ENCODE assay signal across 19 cellular contexts in genomic region chr22:31973739-31974138, GRCh38. TPM values are rescaled to one million over a fixed set of nuclear protein-coding genes. Genes with fewer than 3 reads are reported as not detected.
DNase-seq lines count a peak whose midpoint lies in the region; ATAC-seq, FAIRE-seq and TF ChIP-seq lines count a peak whose summit lies in the region.
"Had no signal": no experiment of that assay in that cellular context is flagged by ENCODE, and none has a peak within 500 bp of the region (broad histone marks: within the 10 kb centered on the region; RNA-seq: fewer than 3 reads in every experiment).

No MANE protein-coding gene starts in this region.

- in situ Hi-C loops in HepG2 (cut with HindIII; ENCODE audit: extremely low pct_ligation_motif_present, low pct_unique_long_range_greater_than_20kb), result loop anchor here (5.0 to 25.0 kb wide), 3 partner anchors 291 to 411 kb away; no protein-coding TSS in a partner anchor
- in situ Hi-C loops in brain microvascular endothelial cell (cut with HindIII; ENCODE audit: low pct_ligation_motif_present, low sequenced_read_pairs), result no loop called here

- no peak for TF ChIP-seq EP300 in HepG2 (IDR thresholded peaks at IDR 0.05; ENCODE audit: low read depth in 2 of 2, low read length in 2 of 2)
- no peak for TF ChIP-seq EP300 in HepG2 (CRISPR knock-in tag; IDR thresholded peaks at IDR 0.05; ENCODE audit: borderline replicate concordance)

- H3K4me1 ChIP-seq in liver (ENCODE audit: control insufficient read depth in 4 of 4, insufficient read depth in 4 of 4, low read length in 3 of 4) (peaks cover 3 to 18% (median 12%) of the 10 kb centered on the region in 4 donors), HepG2 (ENCODE audit: insufficient read depth, low read length) (peaks cover 27% of the 10 kb centered on the region), right lobe of liver (peaks cover 0 to 16% (median 2%) of the 10 kb centered on the region in 4 donors), aorta (ENCODE audit: control insufficient read depth in 1 of 2, insufficient read depth in 2 of 2, low read length in 2 of 2) (no peaks in the 10 kb centered on the region)
- H3K4me1 ChIP-seq: SJCRH30 had no signal

- H4K20me1 ChIP-seq in HepG2 (ENCODE audit: insufficient read depth, low read length), result no peaks in the 10 kb centered on the region

- H3K9ac ChIP-seq in liver (ENCODE audit: low read depth in 1 of 2, low read length in 2 of 2) (no peak overlapping the region), HepG2 (ENCODE audit: insufficient read depth, low read depth, low read length) (no peak overlapping the region)

- TF ChIP-seq CTCF in liver (IDR thresholded peaks at IDR 0.05; ENCODE audit: low read depth, low read length, missing input control) (no peak), HepG2 (CRISPR knock-in tag; IDR thresholded peaks at IDR 0.05) (no peak), epithelial cell of proximal tubule (conservative IDR thresholded peaks at IDR 0.05; ENCODE audit: low read depth, low read length) (no peak), right lobe of liver (IDR thresholded peaks at IDR 0.05) (no peak), brain microvascular endothelial cell (IDR thresholded peaks at IDR 0.05; ENCODE audit: low read depth, low read length, missing control alignments) (no peak)

- no peaks in the 10 kb centered on the region for H3K79me2 ChIP-seq in HepG2 (ENCODE audit: insufficient read depth, low read length)

- TF ChIP-seq POLR2A in HepG2 (IDR thresholded peaks at IDR 0.05; ENCODE audit: insufficient read depth in 1 of 2, low read depth in 2 of 2, low read length in 2 of 2), result no peak
- TF ChIP-seq POLR2A in right lobe of liver (IDR thresholded peaks at IDR 0.05), result no peak

- DNase-seq in HepG2 (ENCODE audit: low spot score), result no peak
- peak; percentile 61 for DNase-seq in epithelial cell of proximal tubule (ENCODE audit: low read depth)
- DNase-seq in right lobe of liver, result peak; percentile 87 to 91 (median 90)
- no peak for DNase-seq in islet precursor cell
- DNase-seq in aorta, result no peak
- DNase-seq in brain microvascular endothelial cell, result no peak
- DNase-seq: COR-L47, DMS53, H9, NCI-H1417, NCI-H1930, NCI-H2171, NCI-H82, SJCRH30 had no signal

- H3K27me3 ChIP-seq in liver (ENCODE audit: control insufficient read depth in 4 of 4, insufficient read depth in 4 of 4, low read length in 3 of 4) (no peaks in the 10 kb centered on the region), HepG2 (ENCODE audit: control insufficient read depth in 1 of 2, insufficient read depth in 2 of 2, low read length in 2 of 2) (peaks cover 0 to 7% of the 10 kb centered on the region in 2 experiments; a peak in 3 of 5 replicates), right lobe of liver (no peaks in the 10 kb centered on the region), aorta (ENCODE audit: control insufficient read depth in 1 of 2, insufficient read depth in 2 of 2, low read length in 1 of 2) (no peaks in the 10 kb centered on the region), brain microvascular endothelial cell (replicated peaks) (no peaks in the 10 kb centered on the region)
- H3K27me3 ChIP-seq: SJCRH30 had no signal

- H3K36me3 ChIP-seq in liver (ENCODE audit: control insufficient read depth in 4 of 4, insufficient read depth in 3 of 4, low read depth in 1 of 4, low read length in 3 of 4) (no peaks in the 10 kb centered on the region), HepG2 (replicated peaks in 1 of 2; ENCODE audit: control insufficient read depth in 1 of 2, insufficient read depth in 2 of 2, low read length in 2 of 2) (no peaks in the 10 kb centered on the region), right lobe of liver (no peaks in the 10 kb centered on the region), aorta (ENCODE audit: control insufficient read depth in 1 of 2, insufficient read depth in 2 of 2, low read length in 1 of 2) (no peaks in the 10 kb centered on the region), brain microvascular endothelial cell (replicated peaks) (no peaks in the 10 kb centered on the region)
- H3K36me3 ChIP-seq: SJCRH30 had no signal

- no peak for ATAC-seq in HepG2
- peak; percentile 61 to 78 (median 78) for ATAC-seq in right lobe of liver
- ATAC-seq in GM21360 (IDR thresholded peaks at IDR 0.05; ENCODE audit: unreplicated experiment), result no peak
- no peak for ATAC-seq in aorta (ENCODE audit: low FRiP score)
- ATAC-seq: GM12878 had no signal

- H3K4me3 ChIP-seq in liver (ENCODE audit: low read depth in 1 of 3, low read length in 3 of 3) (no peak overlapping the region), HepG2 (replicated peaks in 1 of 3; ENCODE audit: insufficient read depth in 1 of 3, low read depth in 2 of 3, low read length in 3 of 3) (no peak overlapping the region), epithelial cell of proximal tubule (ENCODE audit: low read depth, low read length) (no peak overlapping the region), right lobe of liver (peak overlapping the region in 2 of 3 donors; percentile 32 to 35), aorta (ENCODE audit: low read length in 2 of 2) (no peak overlapping the region), brain microvascular endothelial cell (ENCODE audit: low read depth, low read length) (no peak overlapping the region)
- H3K4me3 ChIP-seq: GM12878, SJCRH30 had no signal

- TF ChIP-seq RAD21 in liver (IDR thresholded peaks at IDR 0.05) (peak in 1 of 2 donors; percentile 10), HepG2 (CRISPR knock-in tag; IDR thresholded peaks at IDR 0.05) (no peak)

- H3K27ac ChIP-seq in liver (ENCODE audit: low read depth in 1 of 2, low read length in 2 of 2) (peak overlapping the region; percentile 68 to 80), HepG2 (ENCODE audit: extremely low read length, insufficient read depth, low read length) (no peak overlapping the region), right lobe of liver (peak overlapping the region; percentile 50 to 80 (median 80)), aorta (ENCODE audit: low read depth in 1 of 2, low read length in 2 of 2) (no peak overlapping the region), brain microvascular endothelial cell (no peak overlapping the region)
- H3K27ac ChIP-seq: C4-2B, SJCRH30 had no signal

- POLR2A ChIA-PET in HepG2 (lab: Yijun Ruan, JAX), result interaction anchor here (2.0 kb wide), 1 partner anchor 312 kb away, joined by 7 read pairs; the partner anchor contains the start of gene PISD

- 22% methylated on average over 5 of the region's 5 CpGs for WGBS in liver
- 6% methylated on average over 5 of the region's 5 CpGs for WGBS in HepG2 (ENCODE audit: low lambda C conversion rate)
- WGBS in right lobe of liver (ENCODE audit: insufficient coverage, low coverage, low lambda C conversion rate, missing lambda C conversion rate), result 15% methylated on average over 5 of the region's 5 CpGs
- WGBS in aorta, 2 donors, result 61 to 69% methylated on average over 5 of the region's 5 CpGs

- intact Hi-C loops in HepG2 (cut with micrococcal nuclease; ENCODE audit: unreplicated experiment), result loop anchor here (5.0 kb wide), 1 partner anchor 306 kb away; no protein-coding TSS in a partner anchor
- intact Hi-C loops in right lobe of liver (cut with DNase I), result no loop called here
- intact Hi-C loops in aorta (cut with DNase I), result loop anchor here (10.0 kb wide), 3 partner anchors 69 to 501 kb away; partner anchors contain the start of gene FBXO7 (in 1 of the 2)

- no peak overlapping the region for H3K4me2 ChIP-seq in HepG2 (ENCODE audit: low read depth, low read length)

- FAIRE-seq in HepG2 (lab: Jason Lieb, UNC), result no peak
- FAIRE-seq: GM12878, GM18507 had no signal

- no peaks in the 10 kb centered on the region for H3K9me3 ChIP-seq in liver (ENCODE audit: control insufficient read depth in 4 of 4, low read length in 3 of 4)
- H3K9me3 ChIP-seq in HepG2 (ENCODE audit: low read length), result no peaks in the 10 kb centered on the region
- no peaks in the 10 kb centered on the region for H3K9me3 ChIP-seq in right lobe of liver
- no peaks in the 10 kb centered on the region for H3K9me3 ChIP-seq in aorta (ENCODE audit: control insufficient read depth, low read length)
- H3K9me3 ChIP-seq: SJCRH30 had no signal

- no TSS peak for BruUV-seq in HepG2 (replicated peaks; lab: Mats Ljungman, UMichigan)

- CTCF ChIA-PET in HepG2 (lab: Yijun Ruan, JAX; ENCODE audit: low intra/inter-chr PET ratio, low total read pairs), result no interaction called here

- H2AFZ ChIP-seq in HepG2 (ENCODE audit: low read length), result no peak overlapping the region

TF ChIP-seq in liver, 16 proteins besides CTCF, POLR2A, EP300 and RAD21 (continues in another document):
- no peak for TF ChIP-seq TAF1 (conservative IDR thresholded peaks at IDR 0.05)

TF ChIP-seq in HepG2, 621 proteins besides CTCF, POLR2A, EP300 and RAD21 (continues in another document):
- TF ChIP-seq MXD4 (CRISPR knock-in tag; IDR thresholded peaks at IDR 0.05) (no peak), ZNF468 (CRISPR knock-in tag; IDR thresholded peaks at IDR 0.05) (no peak)

RNA-seq across cellular contexts. Expression of gene YWHAH, which starts 29.4 kb away (rescaled TPM):
- 10 to 100 TPM; 26.1 to 75.0 TPM for total RNA-seq in liver
- 10 to 100 TPM; 39.9 to 45.0 TPM for polyA plus RNA-seq in liver
- 92.7 and 112 TPM in 2 replicates for total RNA-seq in HepG2 (2016; rRNA removed; fragmentation: Illumina TruSeq; extraction: Trizol)
- total RNA-seq in HepG2 (2016; cell fraction: cytosol; rRNA removed; fragmentation: Illumina TruSeq; extraction: Trizol; ENCODE audit: low read depth), result 20.0 and 24.6 TPM in 2 replicates
- total RNA-seq in HepG2 (2016; cell fraction: insoluble cytoplasmic fraction; rRNA removed; fragmentation: Illumina TruSeq; extraction: Trizol), result 93.8 and 101 TPM in 2 replicates
- total RNA-seq in HepG2 (2016; cell fraction: membrane; rRNA removed; fragmentation: Illumina TruSeq; extraction: Trizol), result 56.3 and 62.2 TPM in 2 replicates
- 30.2 and 35.4 TPM in 2 replicates for total RNA-seq in HepG2 (2016; cell fraction: nucleus; rRNA removed; fragmentation: Illumina TruSeq; extraction: Trizol)
- 35.6 and 40.9 TPM in 2 replicates for polyA plus RNA-seq in HepG2 (2011; rRNA removed)
- polyA plus RNA-seq in HepG2 (2011; cell fraction: cytosol; rRNA removed), result 38.6 and 45.7 TPM in 2 replicates
- polyA plus RNA-seq in HepG2 (2011; cell fraction: nucleus; rRNA removed), result 17.5 and 20.3 TPM in 2 replicates
- polyA plus RNA-seq in HepG2 (2012), result 78.8 and 95.2 TPM in 2 replicates
- 19.0 and 24.6 TPM in 2 replicates for polyA plus RNA-seq in HepG2 (2016; cell fraction: cytosol; fragmentation: Illumina TruSeq; extraction: Trizol; ENCODE audit: low read depth)
- 117 and 129 TPM in 2 replicates for polyA plus RNA-seq in HepG2 (2016; cell fraction: insoluble cytoplasmic fraction; fragmentation: Illumina TruSeq; extraction: Trizol; ENCODE audit: low read depth)
- polyA plus RNA-seq in HepG2 (2016; cell fraction: membrane; fragmentation: Illumina TruSeq; extraction: Trizol; ENCODE audit: low read depth), result 43.9 and 52.9 TPM in 2 replicates
- 57.2 and 66.4 TPM in 2 replicates for polyA plus RNA-seq in HepG2 (2016; cell fraction: nucleus; fragmentation: Illumina TruSeq; extraction: Trizol; ENCODE audit: insufficient read depth, low read depth)
- polyA minus RNA-seq in HepG2 (2011; rRNA and poly(A)+ RNA removed; ENCODE audit: low replicate concordance), result 18.0 and 27.7 TPM in 2 replicates
- polyA minus RNA-seq in HepG2 (2011; cell fraction: cytosol; rRNA and poly(A)+ RNA removed), result 24.6 and 31.3 TPM in 2 replicates
- 12.7 and 18.4 TPM in 2 replicates for polyA minus RNA-seq in HepG2 (2011; cell fraction: nucleus; rRNA and poly(A)+ RNA removed)
- 276 and 345 TPM in 2 replicates for total RNA-seq in epithelial cell of proximal tubule
- 10 to 100 TPM; 35.8 to 97.5 (median 59.1) TPM for total RNA-seq in right lobe of liver
- 100 to 1,000 TPM; 207 to 538 TPM for total RNA-seq in aorta
- polyA plus RNA-seq in aorta, result 100 to 1,000 TPM in 1 of 2 donors, 10 to 100 TPM in 1; 82.8 to 179 TPM

Comparison
In these comparisons a context has a peak if more than half of its experiments do, and no peak if none do; other contexts are left out.
1. H3K27ac ChIP-seq: peak in liver (2 of 2) and right lobe of liver (3 of 3); none in HepG2 (single experiment), aorta (0 of 2) and brain microvascular endothelial cell (single experiment).
2. H3K4me3 ChIP-seq: peak in right lobe of liver (2 of 3); none in liver (0 of 3), HepG2 (0 of 3), epithelial cell of proximal tubule (single experiment), aorta (0 of 2) and brain microvascular endothelial cell (single experiment).
3. ATAC-seq: peak in right lobe of liver (4 of 4); none in HepG2 (single experiment), GM21360 (single experiment) and aorta (single experiment).
4. DNase-seq: peak in epithelial cell of proximal tubule (single experiment) and right lobe of liver (3 of 3); none in HepG2 (single experiment), islet precursor cell (single experiment), aorta (0 of 2) and brain microvascular endothelial cell (single experiment).
5. intact Hi-C loops: an anchor here in HepG2 (5.0 kb wide) and aorta (10.0 kb wide); none called in right lobe of liver.